Comparison of ENCODE assay signal across 21 cellular contexts in genomic region chr14:61140271-61140670, GRCh38.
"Had no signal": no experiment of that assay in that cellular context is flagged by ENCODE, and none has a peak within 500 bp of the region (broad histone marks: within the 10 kb centered on the region; RNA-seq: fewer than 3 reads in every experiment).

No MANE protein-coding gene starts in this region.

- H2AFZ ChIP-seq: hepatocyte had no signal

- H3K27me3 ChIP-seq: body of pancreas, gastroesophageal sphincter, hepatocyte, left lung, right atrium auricular region, tibial nerve, uterus had no signal

- H3K36me3 ChIP-seq: gastroesophageal sphincter, left lung, right atrium auricular region, tibial nerve, uterus had no signal

- H3K4me1 ChIP-seq: body of pancreas, left lung, right atrium auricular region, uterus had no signal

- H3K27ac ChIP-seq: body of pancreas, gastroesophageal sphincter, hepatocyte, left lung, right atrium auricular region, skin epidermis, tibial nerve, uterus had no signal

- H3K4me3 Mint-ChIP-seq: activated B cell treated with CpG ODN at 0.5 μM for 24 hours; activated naive CD8-positive, alpha-beta T cell; central memory CD8-positive, alpha-beta T cell; effector memory CD8-positive, alpha-beta T cell had no signal

- H3K79me2 ChIP-seq: hepatocyte had no signal

- ATAC-seq: body of pancreas; effector memory CD8-positive, alpha-beta T cell; gastroesophageal sphincter; left lung; naive thymus-derived CD4-positive, alpha-beta T cell had no signal

- H3K4me3 ChIP-seq: body of pancreas, gastroesophageal sphincter, hepatocyte, left lung, right atrium auricular region, skin epidermis, tibial nerve, uterus had no signal

- H3K27ac Mint-ChIP-seq: activated B cell treated with CpG ODN at 0.5 μM for 24 hours; activated naive CD8-positive, alpha-beta T cell; effector memory CD8-positive, alpha-beta T cell; naive thymus-derived CD4-positive, alpha-beta T cell had no signal

- H3K4me2 ChIP-seq: hepatocyte had no signal

- H3K9me3 ChIP-seq: gastroesophageal sphincter, uterus had no signal

- H3K4me1 Mint-ChIP-seq: activated B cell treated with CpG ODN at 0.5 μM for 24 hours; central memory CD8-positive, alpha-beta T cell; naive thymus-derived CD4-positive, alpha-beta T cell had no signal

- DNase-seq: activated B cell treated with CpG ODN at 0.5 μM for 24 hours; activated CD4-positive, alpha-beta T cell treated with anti-CD3 and anti-CD28 coated beads, Interleukin-2, amount 50 U/mL, for 1 hour; activated CD8-positive, alpha-beta memory T cell treated with anti-CD3 and anti-CD28 coated beads for 24 hours; activated gamma-delta T cell treated with Interleukin-2 at 50 U/mL for 16 hours; amniotic stem cell; body of pancreas; effector memory CD8-positive, alpha-beta T cell; left lung; naive thymus-derived CD4-positive, alpha-beta T cell; stimulated activated CD4-positive, alpha-beta T cell treated with anti-CD3 and anti-CD28 coated beads, Interleukin-4, amount 100 ng/mL, for 24 hours; stimulated activated naive CD4-positive, alpha-beta T cell; substantia nigra; T-helper 2 cell; uterus had no signal
